Comparison of ENCODE assay signal across 8 cellular contexts in the genomic region with DNA sequence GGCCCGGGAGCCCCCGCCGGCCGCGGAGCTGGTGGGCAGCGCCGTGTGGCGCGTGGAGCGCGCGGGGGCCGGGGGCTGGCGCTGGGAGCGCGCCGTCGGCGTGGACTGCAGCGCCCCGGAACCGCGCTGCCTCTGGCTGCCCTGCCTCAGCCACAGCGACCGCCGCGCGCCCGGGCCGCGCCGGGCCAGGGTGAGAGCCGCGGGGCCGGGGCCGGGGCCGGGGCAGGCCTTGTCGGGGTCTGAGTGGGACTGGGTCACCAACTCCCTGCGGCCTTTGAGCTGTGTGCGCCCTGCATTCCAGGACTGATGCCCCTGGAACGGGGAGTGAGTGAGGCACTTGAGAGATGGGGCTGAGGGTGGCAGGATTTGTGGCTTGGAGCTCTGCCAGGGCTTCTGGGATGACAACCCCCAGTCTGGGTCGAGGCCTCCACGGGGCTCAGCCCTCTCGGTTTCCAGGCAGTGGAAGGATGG. TPM values are rescaled to one million over a fixed set of nuclear protein-coding genes. Genes with fewer than 3 reads are reported as not detected.
DNase-seq lines count a peak whose midpoint lies in the region; ATAC-seq and TF ChIP-seq lines count a peak whose summit lies in the region.

No MANE protein-coding gene starts in this region.

- intact Hi-C loops in testis (cut with DNase I; ENCODE audit: low total_unique reads), result no loop called here

- H3K27me3 ChIP-seq in HUES48 (ENCODE audit: control insufficient read depth, insufficient read depth, low read length), result 0 out of 2 replicates have a peak, but pooled peaks cover 4% of the 10 kb centered on the region
- H3K27me3 ChIP-seq in adipocyte (replicated peaks; ENCODE audit: control insufficient read depth, insufficient read depth, low read length), result no peaks in the 10 kb centered on the region
- H3K27me3 ChIP-seq in hepatocyte, result peaks cover 11% of the 10 kb centered on the region
- no peaks in the 10 kb centered on the region for H3K27me3 ChIP-seq in testis

- DNase-seq in adipocyte (ENCODE audit: low read depth) (peak; percentile 73), hepatocyte (ENCODE audit: low spot score) (peak; percentile 63), testis (peak; percentile 21)
- DNase-seq in stimulated activated CD4-positive, alpha-beta T cell treated with anti-CD3 and anti-CD28 coated beads, Interleukin-4, amount 100 ng/mL, for 24 hours, result no peak
- no peak for DNase-seq in activated CD4-positive, alpha-beta T cell treated with anti-CD3 and anti-CD28 coated beads for 48 hours

- H2AFZ ChIP-seq in hepatocyte, result no peak overlapping the region

- H3K9ac ChIP-seq in HUES48 (ENCODE audit: low read depth, low read length) (no peak overlapping the region), adipocyte (ENCODE audit: low read length) (peak overlapping the region; percentile 23)

- H3K4me3 ChIP-seq in HUES48 (ENCODE audit: low read depth, low read length), result peak overlapping the region; percentile 48
- H3K4me3 ChIP-seq in adipocyte (ENCODE audit: low read length), result peak overlapping the region; percentile 67
- H3K4me3 ChIP-seq in hepatocyte, result peak overlapping the region; percentile 14
- H3K4me3 ChIP-seq in testis, result no peak overlapping the region

- WGBS in hepatocyte (ENCODE audit: low lambda C conversion rate, missing lambda C conversion rate), result 9% methylated on average over 15 of the region's 44 CpGs
- WGBS in testis, 2 donors, result 4% methylated on average over 5 of the region's 44 CpGs; no CpG with 5 or more reads in 1 of the 2 donors

- H4K20me1 ChIP-seq in hepatocyte (ENCODE audit: insufficient read depth, poor library complexity, severe bottlenecking), result peaks cover 7% of the 10 kb centered on the region

- H3K4me1 ChIP-seq in HUES48 (ENCODE audit: control insufficient read depth, insufficient read depth, low read length) (peaks cover 64% of the 10 kb centered on the region), adipocyte (ENCODE audit: control insufficient read depth, insufficient read depth, low read length) (peaks cover 17% of the 10 kb centered on the region), hepatocyte (ENCODE audit: insufficient read depth) (peaks cover 65% of the 10 kb centered on the region), testis (peaks cover 38% of the 10 kb centered on the region)

- no peak for TF ChIP-seq POLR2A in testis (IDR thresholded peaks at IDR 0.05)

- H3K36me3 ChIP-seq in HUES48 (ENCODE audit: control insufficient read depth, insufficient read depth, low read length), result peaks cover 8% of the 10 kb centered on the region
- H3K36me3 ChIP-seq in adipocyte (ENCODE audit: control insufficient read depth, insufficient read depth, low read length, severe bottlenecking), result peaks cover 10% of the 10 kb centered on the region
- no peaks in the 10 kb centered on the region for H3K36me3 ChIP-seq in hepatocyte (replicated peaks; ENCODE audit: insufficient read depth, low read depth)
- no peaks in the 10 kb centered on the region for H3K36me3 ChIP-seq in testis (ENCODE audit: low read depth, missing control alignments)

- TF ChIP-seq CTCF in hepatocyte (IDR thresholded peaks at IDR 0.05; ENCODE audit: poor library complexity) (no peak), testis (IDR thresholded peaks at IDR 0.05) (no peak)

- no peak overlapping the region for H3K27ac ChIP-seq in HUES48 (ENCODE audit: low read depth, low read length)
- peak overlapping the region; percentile 78 for H3K27ac ChIP-seq in hepatocyte
- peak overlapping the region in 1 of 2 donors; percentile 66 for H3K27ac ChIP-seq in testis

- H3K9me3 ChIP-seq in HUES48 (ENCODE audit: control insufficient read depth, insufficient read depth, low read length) (no peaks in the 10 kb centered on the region), adipocyte (ENCODE audit: control insufficient read depth, low read length) (no peaks in the 10 kb centered on the region), hepatocyte (ENCODE audit: low read depth) (no peaks in the 10 kb centered on the region), testis (no peaks in the 10 kb centered on the region)

- no peaks in the 10 kb centered on the region for H3K9me2 ChIP-seq in hepatocyte (replicated peaks; ENCODE audit: insufficient read depth)

- H3K79me2 ChIP-seq in hepatocyte, result peaks cover 37% of the 10 kb centered on the region

- no peak for ATAC-seq in HG03442 (IDR thresholded peaks at IDR 0.05; ENCODE audit: unreplicated experiment)
- ATAC-seq in GM18502 (IDR thresholded peaks at IDR 0.05; ENCODE audit: poor library complexity, unreplicated experiment), result no peak

- H3K4me2 ChIP-seq in hepatocyte, result peak overlapping the region; percentile 80

RNA-seq across cellular contexts. Expression of a gene that starts 25.7 kb away (rescaled TPM):
- total RNA-seq in hepatocyte (7.3 and 16.0 TPM in 2 replicates), testis (100 to 1,000 TPM; 146 to 235 TPM)
- polyA plus RNA-seq in hepatocyte (30.0 and 32.8 TPM in 2 replicates), testis (ENCODE audit: insufficient read depth, low read depth, low replicate concordance) (78.0 TPM)

Comparison
In these comparisons a context has a peak if more than half of its experiments do, and no peak if none do; other contexts are left out.
1. H3K4me3 ChIP-seq: peak in HUES48 (single experiment), adipocyte (single experiment) and hepatocyte (single experiment); none in testis (0 of 2).
2. DNase-seq: peak in adipocyte (single experiment), hepatocyte (single experiment) and testis (single experiment); none in stimulated activated CD4-positive, alpha-beta T cell treated with anti-CD3 and anti-CD28 coated beads, Interleukin-4, amount 100 ng/mL, for 24 hours (single experiment) and activated CD4-positive, alpha-beta T cell treated with anti-CD3 and anti-CD28 coated beads for 48 hours (single experiment).